In the genomic region with DNA sequence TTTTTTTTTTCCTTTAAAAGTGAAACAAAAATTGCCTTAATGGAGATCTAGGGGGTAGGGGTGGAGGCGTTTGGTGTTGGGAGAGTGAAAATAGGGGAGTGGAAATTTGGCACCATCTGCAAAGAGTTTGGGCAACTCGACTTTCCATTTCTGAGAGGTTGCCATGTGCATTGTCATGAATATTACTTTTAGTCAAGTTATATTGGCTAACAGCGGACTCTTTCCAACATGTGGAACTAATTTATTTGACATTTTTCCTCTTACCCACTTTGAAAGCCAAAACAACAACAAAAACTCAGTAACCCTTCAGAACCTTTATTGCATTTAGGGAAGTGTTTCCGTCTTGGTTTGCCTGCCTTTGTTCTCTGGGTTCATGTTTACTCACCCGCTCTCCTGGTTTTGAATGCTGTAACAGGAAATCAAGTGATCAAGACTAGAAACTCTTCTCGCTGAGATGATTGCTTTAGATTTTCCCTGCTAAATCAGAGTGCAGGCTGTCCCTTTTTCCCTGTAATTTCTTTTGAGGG, we compare ENCODE assay signal across 10 cellular contexts.
DNase-seq lines count a peak whose midpoint lies in the region; ATAC-seq and TF ChIP-seq lines count a peak whose summit lies in the region.
"Had no signal": no experiment of that assay in that cellular context is flagged by ENCODE, and none has a peak within 500 bp of the region (broad histone marks: within the 10 kb centered on the region; RNA-seq: fewer than 3 reads in every experiment).

No MANE protein-coding gene starts in this region.

- whole genome bisulfite sequencing in body of pancreas, 2 donors = 61 to 63% methylated on average over 6 of the region's 6 CpGs

- no peaks in the 10 kb centered on the region for H3K9me3 ChIP-seq in body of pancreas
- H3K9me3 ChIP-seq: A549 had no signal

- H3K27ac ChIP-seq in body of pancreas = peak overlapping the region in 3 of 4 donors; percentile 1 to 17 (median 6)
- H3K27ac ChIP-seq: A549 had no signal

- H3K4me3 ChIP-seq in body of pancreas = no peak overlapping the region
- H3K4me3 ChIP-seq: A549 had no signal

- TF ChIP-seq CTCF in body of pancreas (IDR thresholded peaks at IDR 0.05) = no peak

- TF ChIP-seq POLR2A in body of pancreas (IDR thresholded peaks at IDR 0.05) = no peak

- H3K4me1 ChIP-seq in body of pancreas = peaks cover 47% of the 10 kb centered on the region

- intact Hi-C loops in body of pancreas (cut with DNase I) = no loop called here

- no peaks in the 10 kb centered on the region for H3K27me3 ChIP-seq in body of pancreas

- DNase-seq in SHP77 treated with DMSO at 0.1 percent for 48 hours (lab: John Stamatoyannopoulos, UW) (peak; percentile 7), SHP77 (lab: John Stamatoyannopoulos, UW) (no peak), body of pancreas (no peak), kidney tubule cell (ENCODE audit: low spot score) (peak; percentile 40), superior temporal gyrus (ENCODE audit: extremely low spot score) (peak; percentile 10)
- DNase-seq: glutamatergic neuron had no signal

- H3K36me3 ChIP-seq in body of pancreas (replicated peaks in 1 of 2; ENCODE audit: insufficient read depth in 1 of 2, low read depth in 2 of 2) = no peaks in the 10 kb centered on the region

- ATAC-seq in body of pancreas (no peak), HG03139 (IDR thresholded peaks at IDR 0.05; ENCODE audit: unreplicated experiment) (no peak), HG03039 (IDR thresholded peaks at IDR 0.05; ENCODE audit: unreplicated experiment) (no peak), HG03097 (IDR thresholded peaks at IDR 0.05; ENCODE audit: low FRiP score, unreplicated experiment) (no peak)
- ATAC-seq: A549 had no signal

Comparison
In these comparisons a context has a peak if more than half of its experiments do, and no peak if none do; other contexts are left out.
1. DNase-seq: peak in SHP77 treated with DMSO at 0.1 percent for 48 hours (single experiment), kidney tubule cell (single experiment) and superior temporal gyrus (single experiment); none in SHP77 (0 of 2) and body of pancreas (0 of 4).